7 cellular contexts compared by ENCODE assay signal in the genomic region with DNA sequence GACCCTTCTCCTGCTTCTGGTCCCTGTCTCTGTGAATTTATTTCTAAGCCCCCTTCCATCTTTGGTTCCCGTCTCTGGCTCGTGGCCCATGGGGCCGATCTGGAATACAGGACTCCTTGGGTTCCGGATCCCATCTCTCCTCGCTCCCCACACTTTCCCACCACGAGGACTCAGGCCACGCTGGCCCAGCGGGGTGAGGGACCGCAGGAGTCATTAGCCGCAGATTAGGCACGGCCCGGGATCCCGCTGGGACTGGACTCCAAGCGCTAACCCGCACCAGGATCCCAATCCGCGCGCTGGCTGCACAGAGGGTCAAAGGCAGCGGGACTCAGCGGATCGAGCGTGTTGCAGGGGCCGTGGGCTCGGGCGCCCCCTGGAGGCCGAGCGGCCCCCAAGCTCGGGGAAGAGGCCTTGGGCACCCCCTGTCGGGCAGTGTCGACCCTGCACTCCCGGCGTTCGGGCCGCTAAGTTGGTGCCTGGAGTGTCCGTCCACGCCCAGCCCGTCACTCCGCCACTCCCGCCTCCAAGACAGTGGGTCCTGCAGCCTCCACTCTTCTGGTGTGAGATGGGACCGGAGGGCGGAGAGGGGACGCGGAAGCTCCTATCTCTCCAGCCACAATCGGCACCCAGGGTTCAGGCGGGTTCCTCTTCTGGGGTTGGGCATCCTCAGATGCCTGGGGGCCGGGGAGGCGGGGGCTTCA.
DNase-seq lines count a peak whose midpoint lies in the region; ATAC-seq and TF ChIP-seq lines count a peak whose summit lies in the region.

No MANE protein-coding gene starts in this region.

- no peak overlapping the region for H3K27ac ChIP-seq in iPS DF 6.9 (ENCODE audit: low read length)

- peak; percentile 61 for ATAC-seq in HG02759 (IDR thresholded peaks at IDR 0.05; ENCODE audit: unreplicated experiment)

- peak; percentile 96 for DNase-seq in GM13977 (ENCODE audit: low spot score)
- DNase-seq in NCI-H1694 treated with DMSO at 0.1 percent for 48 hours (lab: John Stamatoyannopoulos, UW) = peak; percentile 69
- DNase-seq in T-helper 9 cell = peak; percentile 88
- peak; percentile 85 for DNase-seq in astrocyte of the spinal cord (ENCODE audit: low read depth, low spot score)
- DNase-seq in iPS DF 6.9 (ENCODE audit: low read depth, low spot score) = no peak
- DNase-seq in skeletal muscle cell (ENCODE audit: low read depth) = peak; percentile 51

- TF ChIP-seq CTCF in GM13977 (IDR thresholded peaks at IDR 0.05; ENCODE audit: extremely low read depth, insufficient read depth, missing control alignments) (peak; percentile 100), astrocyte of the spinal cord (IDR thresholded peaks at IDR 0.05; ENCODE audit: low read depth, low read length) (peak; percentile 100)

- peaks cover 15% of the 10 kb centered on the region for H3K4me1 ChIP-seq in iPS DF 6.9 (ENCODE audit: control insufficient read depth, insufficient read depth, low read length)

- no peaks in the 10 kb centered on the region for H3K36me3 ChIP-seq in iPS DF 6.9 (ENCODE audit: control insufficient read depth, insufficient read depth, low read length)

- peaks cover 57% of the 10 kb centered on the region for H3K27me3 ChIP-seq in iPS DF 6.9 (ENCODE audit: control insufficient read depth, insufficient read depth, low read length)

- H3K4me3 ChIP-seq in astrocyte of the spinal cord (ENCODE audit: low read depth, low read length) = peak overlapping the region; percentile 61
- H3K4me3 ChIP-seq in iPS DF 6.9 (ENCODE audit: low read length) = peak overlapping the region; percentile 27; the same call in 1 of the 2 replicates
- H3K4me3 ChIP-seq in skeletal muscle cell (ENCODE audit: low read depth, low read length) = peak overlapping the region; percentile 63

- WGBS in iPS DF 6.9 (ENCODE audit: insufficient coverage, insufficient read length) = no CpG with 5 or more reads among the region's 47 CpGs

- H3K9me3 ChIP-seq in iPS DF 6.9 (ENCODE audit: control insufficient read depth, insufficient read depth, low read length) = no peaks in the 10 kb centered on the region

- in situ Hi-C loops in GM13977 (cut with MboI; ENCODE audit: low pct_unique_long_range_greater_than_20kb, low sequenced_read_pairs, unreplicated experiment) = no loop called here
- in situ Hi-C loops in astrocyte of the spinal cord (cut with HindIII; ENCODE audit: low sequenced_read_pairs) = no loop called here
